ENCODE assay signal across 3 cellular contexts in the genomic region with DNA sequence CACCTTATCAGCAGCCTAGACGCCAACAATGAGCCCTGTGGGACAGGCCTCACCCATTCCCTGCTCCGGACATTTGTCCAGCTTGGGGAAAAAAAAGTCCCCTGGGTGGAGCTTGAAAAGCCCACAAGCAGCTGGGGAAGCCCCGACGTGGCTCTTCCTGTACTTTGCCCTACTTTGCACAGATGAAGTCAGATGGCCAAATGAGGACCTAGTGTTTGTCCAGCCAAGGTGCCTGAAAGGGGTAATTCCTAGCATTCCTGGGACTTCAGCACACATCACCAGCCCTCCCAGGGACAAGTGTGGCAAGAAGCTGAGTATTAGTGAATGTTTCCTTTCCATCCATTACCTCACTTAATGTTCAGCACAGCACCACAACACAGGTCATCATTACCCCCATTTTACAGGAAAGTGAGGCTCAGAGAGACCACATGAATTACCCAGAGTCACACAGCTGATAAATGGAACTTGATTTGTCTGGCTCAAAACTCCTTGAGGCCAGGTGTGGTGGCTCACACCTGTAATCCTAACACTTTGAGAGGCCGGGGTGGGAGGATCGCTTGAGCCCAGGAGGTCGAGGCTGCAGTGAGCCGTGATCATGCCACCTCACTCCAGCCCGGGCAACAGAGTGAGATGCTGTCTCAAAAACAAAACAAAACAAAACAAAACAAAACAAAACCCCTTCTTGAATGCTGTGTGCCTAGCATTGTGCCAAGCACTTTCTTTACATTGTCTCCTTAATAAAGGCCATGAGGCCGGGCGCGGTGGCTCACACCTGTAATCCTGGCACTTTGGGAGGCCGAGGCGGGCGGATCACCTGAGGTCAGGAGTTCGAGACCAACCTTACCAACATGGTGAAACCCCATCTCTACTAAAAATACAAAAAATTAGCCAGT.
TF ChIP-seq lines count a peak whose summit lies in the region.

No MANE protein-coding gene starts in this region.

TF ChIP-seq in SK-N-SH, 30 proteins besides CTCF, POLR2A, EP300 and RAD21:
- no peak for TF ChIP-seq TCF12 (IDR thresholded peaks at IDR 0.05)
- TF ChIP-seq, protein P1, sequence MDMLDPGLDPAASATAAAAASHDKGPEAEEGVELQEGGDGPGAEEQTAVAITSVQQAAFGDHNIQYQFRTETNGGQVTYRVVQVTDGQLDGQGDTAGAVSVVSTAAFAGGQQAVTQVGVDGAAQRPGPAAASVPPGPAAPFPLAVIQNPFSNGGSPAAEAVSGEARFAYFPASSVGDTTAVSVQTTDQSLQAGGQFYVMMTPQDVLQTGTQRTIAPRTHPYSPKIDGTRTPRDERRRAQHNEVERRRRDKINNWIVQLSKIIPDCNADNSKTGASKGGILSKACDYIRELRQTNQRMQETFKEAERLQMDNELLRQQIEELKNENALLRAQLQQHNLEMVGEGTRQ (IDR thresholded peaks at IDR 0.05; ENCODE audit: borderline replicate concordance, low read depth, low read length) = no peak
- no peak for TF ChIP-seq POLR2AphosphoS5 (IDR thresholded peaks at IDR 0.05; ENCODE audit: low read depth, low read length)
- no peak for TF ChIP-seq IRF3 (IDR thresholded peaks at IDR 0.05; ENCODE audit: low read depth, low read length)
- TF ChIP-seq MXI1 (IDR thresholded peaks at IDR 0.05; ENCODE audit: low read depth, low read length) = no peak
- TF ChIP-seq, protein P2, sequence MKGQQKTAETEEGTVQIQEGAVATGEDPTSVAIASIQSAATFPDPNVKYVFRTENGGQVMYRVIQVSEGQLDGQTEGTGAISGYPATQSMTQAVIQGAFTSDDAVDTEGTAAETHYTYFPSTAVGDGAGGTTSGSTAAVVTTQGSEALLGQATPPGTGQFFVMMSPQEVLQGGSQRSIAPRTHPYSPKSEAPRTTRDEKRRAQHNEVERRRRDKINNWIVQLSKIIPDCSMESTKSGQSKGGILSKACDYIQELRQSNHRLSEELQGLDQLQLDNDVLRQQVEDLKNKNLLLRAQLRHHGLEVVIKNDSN (IDR thresholded peaks at IDR 0.05; ENCODE audit: borderline replicate concordance, low read depth) = no peak
- TF ChIP-seq NRF1 (IDR thresholded peaks at IDR 0.05; ENCODE audit: low read depth, low read length) = no peak
- TF ChIP-seq, protein P3, sequence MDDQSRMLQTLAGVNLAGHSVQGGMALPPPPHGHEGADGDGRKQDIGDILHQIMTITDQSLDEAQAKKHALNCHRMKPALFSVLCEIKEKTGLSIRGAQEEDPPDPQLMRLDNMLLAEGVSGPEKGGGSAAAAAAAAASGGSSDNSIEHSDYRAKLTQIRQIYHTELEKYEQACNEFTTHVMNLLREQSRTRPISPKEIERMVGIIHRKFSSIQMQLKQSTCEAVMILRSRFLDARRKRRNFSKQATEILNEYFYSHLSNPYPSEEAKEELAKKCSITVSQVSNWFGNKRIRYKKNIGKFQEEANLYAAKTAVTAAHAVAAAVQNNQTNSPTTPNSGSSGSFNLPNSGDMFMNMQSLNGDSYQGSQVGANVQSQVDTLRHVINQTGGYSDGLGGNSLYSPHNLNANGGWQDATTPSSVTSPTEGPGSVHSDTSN (IDR thresholded peaks at IDR 0.05) = no peak
- TF ChIP-seq CHD2 (IDR thresholded peaks at IDR 0.05; ENCODE audit: low read length, partially characterized antibody) = no peak
- no peak for TF ChIP-seq YY1 (IDR thresholded peaks at IDR 0.05; ENCODE audit: low read depth)
- no peak for TF ChIP-seq FOXM1 (IDR thresholded peaks at IDR 0.05; ENCODE audit: low read depth)
- no peak for TF ChIP-seq FOXJ3 (CRISPR knock-in tag; IDR thresholded peaks at IDR 0.05)
- TF ChIP-seq MAX (IDR thresholded peaks at IDR 0.05; ENCODE audit: low read depth) = no peak
- no peak for TF ChIP-seq JUND (IDR thresholded peaks at IDR 0.05)
- TF ChIP-seq EZH2phosphoT487 (IDR thresholded peaks at IDR 0.05; ENCODE audit: borderline replicate concordance, low read depth) = no peak
- TF ChIP-seq ELF1 (IDR thresholded peaks at IDR 0.05) = no peak
- TF ChIP-seq SMC3 (IDR thresholded peaks at IDR 0.05; ENCODE audit: low read depth, low read length) = no peak
- TF ChIP-seq RCOR1 (IDR thresholded peaks at IDR 0.05; ENCODE audit: low read length) = no peak
- no peak for TF ChIP-seq RFX5 (IDR thresholded peaks at IDR 0.05; ENCODE audit: low read length)

TF ChIP-seq in SK-N-SH treated with all-trans-retinoic acid at 6 μM for 48 hours, 23 proteins besides CTCF, POLR2A, EP300 and RAD21:
- TF ChIP-seq ARNTL (CRISPR knock-in tag; IDR thresholded peaks at IDR 0.05; ENCODE audit: borderline replicate concordance, low read depth) (no peak), ESRRG (CRISPR knock-in tag; IDR thresholded peaks at IDR 0.05) (no peak), RARB (CRISPR knock-in tag; IDR thresholded peaks at IDR 0.05) (no peak), OSR1 (CRISPR knock-in tag; IDR thresholded peaks at IDR 0.05) (no peak), ZC3H10 (CRISPR knock-in tag; IDR thresholded peaks at IDR 0.05) (no peak)
TF ChIP-seq in SK-N-SH treated with all-trans-retinoic acid at 6 μM for 48 hours: peak in this region for 0.

TF ChIP-seq in HepG2, 621 proteins besides CTCF, POLR2A, EP300 and RAD21 (continues in another document):
- TF ChIP-seq HOXA5 (CRISPR knock-in tag; IDR thresholded peaks at IDR 0.05) = peak; percentile 20; the same call in 1 of the 2 replicates
- peak; percentile 28; the same call in 1 of the 2 replicates for TF ChIP-seq ZBTB3 (CRISPR knock-in tag; IDR thresholded peaks at IDR 0.05; ENCODE audit: borderline replicate concordance, low read depth)
- no peak for TF ChIP-seq THYN1 (CRISPR knock-in tag; IDR thresholded peaks at IDR 0.05; ENCODE audit: borderline replicate concordance, low read depth)
- TF ChIP-seq SSRP1 (CRISPR knock-in tag; IDR thresholded peaks at IDR 0.05) = 0 out of 2 replicates have a peak, but pooled peaks have one; percentile 7
- TF ChIP-seq RFXANK (CRISPR knock-in tag; IDR thresholded peaks at IDR 0.05) = no peak
- TF ChIP-seq U2AF1 (optimal IDR thresholded peaks at IDR 0.05; ENCODE audit: low read depth, low read length) = no peak
- TF ChIP-seq, protein P4, sequence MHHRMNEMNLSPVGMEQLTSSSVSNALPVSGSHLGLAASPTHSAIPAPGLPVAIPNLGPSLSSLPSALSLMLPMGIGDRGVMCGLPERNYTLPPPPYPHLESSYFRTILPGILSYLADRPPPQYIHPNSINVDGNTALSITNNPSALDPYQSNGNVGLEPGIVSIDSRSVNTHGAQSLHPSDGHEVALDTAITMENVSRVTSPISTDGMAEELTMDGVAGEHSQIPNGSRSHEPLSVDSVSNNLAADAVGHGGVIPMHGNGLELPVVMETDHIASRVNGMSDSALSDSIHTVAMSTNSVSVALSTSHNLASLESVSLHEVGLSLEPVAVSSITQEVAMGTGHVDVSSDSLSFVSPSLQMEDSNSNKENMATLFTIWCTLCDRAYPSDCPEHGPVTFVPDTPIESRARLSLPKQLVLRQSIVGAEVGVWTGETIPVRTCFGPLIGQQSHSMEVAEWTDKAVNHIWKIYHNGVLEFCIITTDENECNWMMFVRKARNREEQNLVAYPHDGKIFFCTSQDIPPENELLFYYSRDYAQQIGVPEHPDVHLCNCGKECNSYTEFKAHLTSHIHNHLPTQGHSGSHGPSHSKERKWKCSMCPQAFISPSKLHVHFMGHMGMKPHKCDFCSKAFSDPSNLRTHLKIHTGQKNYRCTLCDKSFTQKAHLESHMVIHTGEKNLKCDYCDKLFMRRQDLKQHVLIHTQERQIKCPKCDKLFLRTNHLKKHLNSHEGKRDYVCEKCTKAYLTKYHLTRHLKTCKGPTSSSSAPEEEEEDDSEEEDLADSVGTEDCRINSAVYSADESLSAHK (CRISPR knock-in tag; IDR thresholded peaks at IDR 0.05; ENCODE audit: borderline replicate concordance) = no peak
- TF ChIP-seq, protein P5, sequence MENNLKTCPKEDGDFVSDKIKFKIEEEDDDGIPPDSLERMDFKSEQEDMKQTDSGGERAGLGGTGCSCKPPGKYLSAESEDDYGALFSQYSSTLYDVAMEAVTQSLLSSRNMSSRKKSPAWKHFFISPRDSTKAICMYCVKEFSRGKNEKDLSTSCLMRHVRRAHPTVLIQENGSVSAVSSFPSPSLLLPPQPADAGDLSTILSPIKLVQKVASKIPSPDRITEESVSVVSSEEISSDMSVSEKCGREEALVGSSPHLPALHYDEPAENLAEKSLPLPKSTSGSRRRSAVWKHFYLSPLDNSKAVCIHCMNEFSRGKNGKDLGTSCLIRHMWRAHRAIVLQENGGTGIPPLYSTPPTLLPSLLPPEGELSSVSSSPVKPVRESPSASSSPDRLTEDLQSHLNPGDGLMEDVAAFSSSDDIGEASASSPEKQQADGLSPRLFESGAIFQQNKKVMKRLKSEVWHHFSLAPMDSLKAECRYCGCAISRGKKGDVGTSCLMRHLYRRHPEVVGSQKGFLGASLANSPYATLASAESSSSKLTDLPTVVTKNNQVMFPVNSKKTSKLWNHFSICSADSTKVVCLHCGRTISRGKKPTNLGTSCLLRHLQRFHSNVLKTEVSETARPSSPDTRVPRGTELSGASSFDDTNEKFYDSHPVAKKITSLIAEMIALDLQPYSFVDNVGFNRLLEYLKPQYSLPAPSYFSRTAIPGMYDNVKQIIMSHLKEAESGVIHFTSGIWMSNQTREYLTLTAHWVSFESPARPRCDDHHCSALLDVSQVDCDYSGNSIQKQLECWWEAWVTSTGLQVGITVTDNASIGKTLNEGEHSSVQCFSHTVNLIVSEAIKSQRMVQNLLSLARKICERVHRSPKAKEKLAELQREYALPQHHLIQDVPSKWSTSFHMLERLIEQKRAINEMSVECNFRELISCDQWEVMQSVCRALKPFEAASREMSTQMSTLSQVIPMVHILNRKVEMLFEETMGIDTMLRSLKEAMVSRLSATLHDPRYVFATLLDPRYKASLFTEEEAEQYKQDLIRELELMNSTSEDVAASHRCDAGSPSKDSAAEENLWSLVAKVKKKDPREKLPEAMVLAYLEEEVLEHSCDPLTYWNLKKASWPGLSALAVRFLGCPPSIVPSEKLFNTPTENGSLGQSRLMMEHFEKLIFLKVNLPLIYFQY (CRISPR knock-in tag; IDR thresholded peaks at IDR 0.05; ENCODE audit: borderline replicate concordance) = peak; percentile 50
- no peak for TF ChIP-seq FOXP1 (IDR thresholded peaks at IDR 0.05)
- TF ChIP-seq FOXP1 (CRISPR knock-in tag; IDR thresholded peaks at IDR 0.05) = peak; percentile 55; the same call in 1 of the 2 replicates
- no peak for TF ChIP-seq KLF15 (CRISPR knock-in tag; IDR thresholded peaks at IDR 0.05; ENCODE audit: borderline replicate concordance)
- TF ChIP-seq ZNF558 (CRISPR knock-in tag; IDR thresholded peaks at IDR 0.05; ENCODE audit: borderline replicate concordance) = 0 out of 2 replicates have a peak, but pooled peaks have one; percentile 7
- TF ChIP-seq ZNF652 (CRISPR knock-in tag; IDR thresholded peaks at IDR 0.05; ENCODE audit: borderline replicate concordance, low read depth) = no peak
- TF ChIP-seq MAX (IDR thresholded peaks at IDR 0.05) = peak; percentile 57
- TF ChIP-seq TOPORS (CRISPR knock-in tag; IDR thresholded peaks at IDR 0.05) = peak; percentile 34; the same call in 1 of the 2 replicates
- peak; percentile 35; the same call in 1 of the 2 replicates for TF ChIP-seq FOXK2 (IDR thresholded peaks at IDR 0.05)
- TF ChIP-seq ZNF792 (CRISPR knock-in tag; IDR thresholded peaks at IDR 0.05) = peak; percentile 64; the same call in 1 of the 2 replicates
- no peak for TF ChIP-seq SP140L (CRISPR knock-in tag; IDR thresholded peaks at IDR 0.05; ENCODE audit: borderline replicate concordance)
- TF ChIP-seq HES4 (CRISPR knock-in tag; IDR thresholded peaks at IDR 0.05; ENCODE audit: borderline replicate concordance) = no peak
- peak; percentile 93 for TF ChIP-seq DPF2 (CRISPR knock-in tag; IDR thresholded peaks at IDR 0.05; ENCODE audit: borderline replicate concordance, low read depth)
- peak; percentile 64 for TF ChIP-seq GATAD1 (CRISPR knock-in tag; IDR thresholded peaks at IDR 0.05)
- TF ChIP-seq, protein P6, sequence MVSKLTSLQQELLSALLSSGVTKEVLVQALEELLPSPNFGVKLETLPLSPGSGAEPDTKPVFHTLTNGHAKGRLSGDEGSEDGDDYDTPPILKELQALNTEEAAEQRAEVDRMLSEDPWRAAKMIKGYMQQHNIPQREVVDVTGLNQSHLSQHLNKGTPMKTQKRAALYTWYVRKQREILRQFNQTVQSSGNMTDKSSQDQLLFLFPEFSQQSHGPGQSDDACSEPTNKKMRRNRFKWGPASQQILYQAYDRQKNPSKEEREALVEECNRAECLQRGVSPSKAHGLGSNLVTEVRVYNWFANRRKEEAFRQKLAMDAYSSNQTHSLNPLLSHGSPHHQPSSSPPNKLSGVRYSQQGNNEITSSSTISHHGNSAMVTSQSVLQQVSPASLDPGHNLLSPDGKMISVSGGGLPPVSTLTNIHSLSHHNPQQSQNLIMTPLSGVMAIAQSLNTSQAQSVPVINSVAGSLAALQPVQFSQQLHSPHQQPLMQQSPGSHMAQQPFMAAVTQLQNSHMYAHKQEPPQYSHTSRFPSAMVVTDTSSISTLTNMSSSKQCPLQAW (CRISPR knock-in tag; IDR thresholded peaks at IDR 0.05) = peak; percentile 77; the same call in 1 of the 2 replicates
- TF ChIP-seq ZFX (CRISPR knock-in tag; IDR thresholded peaks at IDR 0.05; ENCODE audit: low read depth) = peak; percentile 69
- TF ChIP-seq NKX3-1 (CRISPR knock-in tag; IDR thresholded peaks at IDR 0.05) = peak; percentile 23; the same call in 1 of the 2 replicates
- peak; percentile 76; the same call in 1 of the 2 replicates for TF ChIP-seq ZNF264 (CRISPR knock-in tag; IDR thresholded peaks at IDR 0.05)
- TF ChIP-seq ZNF275 (CRISPR knock-in tag; IDR thresholded peaks at IDR 0.05; ENCODE audit: borderline replicate concordance) = no peak; the same call in 1 of the 2 replicates
- TF ChIP-seq GABPA (IDR thresholded peaks at IDR 0.05; ENCODE audit: low read depth, low read length) = no peak
- no peak for TF ChIP-seq GABPA (CRISPR knock-in tag; IDR thresholded peaks at IDR 0.05; ENCODE audit: low read depth)
- TF ChIP-seq, protein P7, sequence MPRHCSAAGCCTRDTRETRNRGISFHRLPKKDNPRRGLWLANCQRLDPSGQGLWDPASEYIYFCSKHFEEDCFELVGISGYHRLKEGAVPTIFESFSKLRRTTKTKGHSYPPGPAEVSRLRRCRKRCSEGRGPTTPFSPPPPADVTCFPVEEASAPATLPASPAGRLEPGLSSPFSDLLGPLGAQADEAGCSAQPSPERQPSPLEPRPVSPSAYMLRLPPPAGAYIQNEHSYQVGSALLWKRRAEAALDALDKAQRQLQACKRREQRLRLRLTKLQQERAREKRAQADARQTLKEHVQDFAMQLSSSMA (CRISPR knock-in tag; IDR thresholded peaks at IDR 0.05) = no peak
